ENCODE assay signal across 14 cellular contexts in the genomic region with DNA sequence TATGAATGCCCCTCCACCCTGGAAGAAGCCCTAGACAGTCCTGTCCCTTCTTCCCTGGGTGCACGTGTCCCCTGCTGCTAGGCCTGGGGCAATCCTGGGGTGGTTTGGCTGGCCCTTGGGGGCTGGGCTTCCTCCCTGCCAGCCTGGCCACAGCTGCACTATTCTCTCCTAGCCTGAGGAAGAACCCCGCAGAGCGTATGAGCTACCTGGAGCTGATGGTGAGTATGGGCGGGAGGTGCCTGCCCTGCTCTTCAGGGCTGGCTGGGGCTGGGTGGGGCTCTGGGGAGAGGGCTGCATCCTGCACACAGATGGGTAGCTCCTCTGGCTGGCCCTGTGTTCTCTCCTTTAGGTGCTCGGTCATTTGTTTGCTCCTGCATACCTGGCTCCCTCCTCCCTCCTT.
"Had no signal": no experiment of that assay in that cellular context is flagged by ENCODE, and none has a peak within 500 bp of the region (broad histone marks: within the 10 kb centered on the region; RNA-seq: fewer than 3 reads in every experiment).

No MANE protein-coding gene starts in this region.

- H3K27ac ChIP-seq: esophagus squamous epithelium, right lobe of liver, tibial nerve had no signal

- H3K4me3 ChIP-seq: esophagus squamous epithelium, mucosa of descending colon, right lobe of liver, tibial nerve had no signal

- H3K4me3 Mint-ChIP-seq: activated naive CD4-positive, alpha-beta T cell treated with anti-CD3 and anti-CD28 coated beads, Interleukin-2, amount 10 ng/mL, durations not matched to agents 7 days and 5 days; activated T-cell treated with anti-CD3 and anti-CD28 coated beads, Interleukin-2, amount 50 U/mL, for 72 hours; naive thymus-derived CD8-positive, alpha-beta T cell had no signal

- H3K27me3 ChIP-seq: esophagus squamous epithelium, right lobe of liver, tibial nerve had no signal

- H3K27ac Mint-ChIP-seq: activated naive CD4-positive, alpha-beta T cell treated with anti-CD3 and anti-CD28 coated beads, Interleukin-2, amount 10 ng/mL, durations not matched to agents 7 days and 5 days; activated T-cell treated with anti-CD3 and anti-CD28 coated beads, Interleukin-2, amount 50 U/mL, for 72 hours; progenitor cell of endocrine pancreas had no signal

- H3K9me3 ChIP-seq: right lobe of liver had no signal

- H3K27me3 Mint-ChIP-seq: activated naive CD4-positive, alpha-beta T cell treated with anti-CD3 and anti-CD28 coated beads, Interleukin-2, amount 10 ng/mL, durations not matched to agents 7 days and 5 days; naive thymus-derived CD8-positive, alpha-beta T cell had no signal

- ATAC-seq: activated T-cell treated with anti-CD3 and anti-CD28 coated beads, Interleukin-2, amount 50 U/mL, for 72 hours; left cardiac atrium; mucosa of descending colon; naive thymus-derived CD8-positive, alpha-beta T cell had no signal

- DNase-seq: activated naive CD4-positive, alpha-beta T cell treated with anti-CD3 and anti-CD28 coated beads, Interleukin-2, amount 10 ng/mL, durations not matched to agents 7 days and 5 days; activated T-cell treated with anti-CD3 and anti-CD28 coated beads, Interleukin-2, amount 50 U/mL, for 72 hours; dermis blood vessel endothelial cell; esophagus squamous epithelium; foreskin fibroblast; glutamatergic neuron; left cardiac atrium; right lobe of liver; stimulated activated CD4-positive, alpha-beta T cell treated with anti-CD3 and anti-CD28 coated beads, Interleukin-4, amount 100 ng/mL, for 24 hours; T-helper 9 cell had no signal

- H3K4me1 Mint-ChIP-seq: activated naive CD4-positive, alpha-beta T cell treated with anti-CD3 and anti-CD28 coated beads, Interleukin-2, amount 10 ng/mL, durations not matched to agents 7 days and 5 days had no signal
